3 cellular contexts compared by ENCODE assay signal in genomic region chr11:124892750-124893454, GRCh38.
TF ChIP-seq lines count a peak whose summit lies in the region.

No MANE protein-coding gene starts in this region.

TF ChIP-seq in SK-N-SH, 30 proteins besides CTCF, POLR2A, EP300 and RAD21:
- no peak for TF ChIP-seq SMC3 (IDR thresholded peaks at IDR 0.05; ENCODE audit: low read depth, low read length)
- TF ChIP-seq, protein P1, sequence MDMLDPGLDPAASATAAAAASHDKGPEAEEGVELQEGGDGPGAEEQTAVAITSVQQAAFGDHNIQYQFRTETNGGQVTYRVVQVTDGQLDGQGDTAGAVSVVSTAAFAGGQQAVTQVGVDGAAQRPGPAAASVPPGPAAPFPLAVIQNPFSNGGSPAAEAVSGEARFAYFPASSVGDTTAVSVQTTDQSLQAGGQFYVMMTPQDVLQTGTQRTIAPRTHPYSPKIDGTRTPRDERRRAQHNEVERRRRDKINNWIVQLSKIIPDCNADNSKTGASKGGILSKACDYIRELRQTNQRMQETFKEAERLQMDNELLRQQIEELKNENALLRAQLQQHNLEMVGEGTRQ (IDR thresholded peaks at IDR 0.05; ENCODE audit: borderline replicate concordance, low read depth, low read length) = no peak
- no peak for TF ChIP-seq ELF1 (IDR thresholded peaks at IDR 0.05)
- no peak for TF ChIP-seq MXI1 (IDR thresholded peaks at IDR 0.05; ENCODE audit: low read depth, low read length)
- no peak for TF ChIP-seq POLR2AphosphoS5 (IDR thresholded peaks at IDR 0.05; ENCODE audit: low read depth, low read length)
- TF ChIP-seq YY1 (IDR thresholded peaks at IDR 0.05; ENCODE audit: low read depth) = no peak
- TF ChIP-seq GABPA (IDR thresholded peaks at IDR 0.05; ENCODE audit: low read depth) = no peak
- TF ChIP-seq FOXJ3 (CRISPR knock-in tag; IDR thresholded peaks at IDR 0.05) = no peak
- no peak for TF ChIP-seq RCOR1 (IDR thresholded peaks at IDR 0.05; ENCODE audit: low read length)
- no peak for TF ChIP-seq EZH2phosphoT487 (IDR thresholded peaks at IDR 0.05; ENCODE audit: borderline replicate concordance, low read depth)
- no peak for TF ChIP-seq SIN3A (IDR thresholded peaks at IDR 0.05; ENCODE audit: borderline replicate concordance, low read depth, low read length)
- TF ChIP-seq CHD2 (IDR thresholded peaks at IDR 0.05; ENCODE audit: low read length, partially characterized antibody) = no peak
- no peak for TF ChIP-seq MAX (IDR thresholded peaks at IDR 0.05; ENCODE audit: low read depth)
- TF ChIP-seq TCF12 (IDR thresholded peaks at IDR 0.05) = no peak
- no peak for TF ChIP-seq RFX5 (IDR thresholded peaks at IDR 0.05; ENCODE audit: low read length)
- TF ChIP-seq, protein P2, sequence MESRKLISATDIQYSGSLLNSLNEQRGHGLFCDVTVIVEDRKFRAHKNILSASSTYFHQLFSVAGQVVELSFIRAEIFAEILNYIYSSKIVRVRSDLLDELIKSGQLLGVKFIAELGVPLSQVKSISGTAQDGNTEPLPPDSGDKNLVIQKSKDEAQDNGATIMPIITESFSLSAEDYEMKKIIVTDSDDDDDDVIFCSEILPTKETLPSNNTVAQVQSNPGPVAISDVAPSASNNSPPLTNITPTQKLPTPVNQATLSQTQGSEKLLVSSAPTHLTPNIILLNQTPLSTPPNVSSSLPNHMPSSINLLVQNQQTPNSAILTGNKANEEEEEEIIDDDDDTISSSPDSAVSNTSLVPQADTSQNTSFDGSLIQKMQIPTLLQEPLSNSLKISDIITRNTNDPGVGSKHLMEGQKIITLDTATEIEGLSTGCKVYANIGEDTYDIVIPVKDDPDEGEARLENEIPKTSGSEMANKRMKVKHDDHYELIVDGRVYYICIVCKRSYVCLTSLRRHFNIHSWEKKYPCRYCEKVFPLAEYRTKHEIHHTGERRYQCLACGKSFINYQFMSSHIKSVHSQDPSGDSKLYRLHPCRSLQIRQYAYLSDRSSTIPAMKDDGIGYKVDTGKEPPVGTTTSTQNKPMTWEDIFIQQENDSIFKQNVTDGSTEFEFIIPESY (IDR thresholded peaks at IDR 0.05; ENCODE audit: borderline replicate concordance, low read depth) = no peak
- TF ChIP-seq RXRA (IDR thresholded peaks at IDR 0.05; ENCODE audit: borderline replicate concordance, low read depth) = no peak

TF ChIP-seq in SK-N-SH treated with all-trans-retinoic acid at 6 μM for 48 hours, 23 proteins besides CTCF, POLR2A, EP300 and RAD21:
- TF ChIP-seq BACH2 (CRISPR knock-in tag; IDR thresholded peaks at IDR 0.05; ENCODE audit: borderline replicate concordance) (no peak), ZC3H10 (CRISPR knock-in tag; IDR thresholded peaks at IDR 0.05) (no peak), ESRRG (CRISPR knock-in tag; IDR thresholded peaks at IDR 0.05) (no peak)

TF ChIP-seq in endothelial cell of umbilical vein, 7 proteins besides CTCF, POLR2A, EP300 and RAD21:
- TF ChIP-seq EZH2 (IDR thresholded peaks at IDR 0.05; ENCODE audit: borderline replicate concordance, low read depth, low read length, severe bottlenecking) = no peak
- no peak for TF ChIP-seq POLR2AphosphoS5 (IDR thresholded peaks at IDR 0.05; ENCODE audit: insufficient read depth, low read depth, low read length)
